11 cellular contexts compared by ENCODE assay signal in the genomic region with DNA sequence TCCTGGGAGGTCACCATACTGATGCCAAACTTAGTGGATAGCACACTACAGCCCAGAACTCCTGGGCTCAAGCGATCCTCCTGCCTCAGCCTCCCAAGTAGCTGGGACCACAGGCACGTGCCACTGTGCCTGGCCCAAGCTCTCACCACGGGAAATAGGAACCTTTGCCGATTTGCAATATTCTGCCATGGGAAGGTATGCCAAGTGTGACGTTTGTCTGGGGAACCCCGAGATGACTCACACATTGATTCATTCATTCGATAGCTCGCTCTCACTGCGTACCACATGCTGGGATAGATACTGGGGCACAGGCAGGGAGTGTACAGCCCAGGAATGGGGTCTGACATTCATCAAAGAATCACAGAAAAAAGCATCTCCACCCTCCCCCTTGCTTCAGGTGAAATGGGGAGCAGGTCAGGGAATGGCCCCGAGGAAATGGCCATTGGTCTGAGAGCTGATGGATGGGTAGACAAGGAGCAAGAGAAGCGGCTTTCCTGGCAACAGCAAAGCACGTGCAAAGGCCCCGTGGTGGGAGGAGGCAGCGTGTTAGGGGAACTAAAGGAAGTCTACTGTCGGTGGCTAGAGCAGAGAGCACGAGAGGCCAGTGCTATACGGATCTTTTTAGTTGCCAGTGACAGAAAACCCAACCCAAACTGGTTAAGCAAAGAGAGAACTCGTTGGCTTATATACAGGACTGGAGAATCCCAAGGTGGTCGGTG. TPM values are rescaled to one million over a fixed set of nuclear protein-coding genes. Genes with fewer than 3 reads are reported as not detected.
A peak's percentile ranks its signal among the peaks of the same experiment; 100 is the strongest.
DNase-seq lines count a peak whose midpoint lies in the region; TF ChIP-seq lines count a peak whose summit lies in the region.
"Had no signal": no experiment of that assay in that cellular context is flagged by ENCODE, and none has a peak within 500 bp of the region (broad histone marks: within the 10 kb centered on the region; RNA-seq: fewer than 3 reads in every experiment).

No MANE protein-coding gene starts in this region.

- H2AFZ ChIP-seq in mesenchymal stem cell (ENCODE audit: low read depth, low read length): no peak overlapping the region

- H3K4me3 ChIP-seq in mesenchymal stem cell (ENCODE audit: insufficient read depth in 1 of 2, low read depth in 1 of 2, low read length in 2 of 2) (no peak overlapping the region), vagina (no peak overlapping the region)

- H2AK5ac ChIP-seq in mesenchymal stem cell (ENCODE audit: low read length, severe bottlenecking): peak overlapping the region; percentile 41

- no peak overlapping the region for H3K18ac ChIP-seq in mesenchymal stem cell (ENCODE audit: low read depth in 1 of 2, low read length in 2 of 2)

- no peak overlapping the region for H2BK120ac ChIP-seq in mesenchymal stem cell (ENCODE audit: low read depth, low read length)

- H2BK12ac ChIP-seq in mesenchymal stem cell (ENCODE audit: low read length in 2 of 2): no peak overlapping the region

- DNase-seq in CD1c-positive myeloid dendritic cell (ENCODE audit: extremely low spot score) (peak; percentile 54), HPDE6-E6E7 (ENCODE audit: extremely low spot score) (peak; percentile 84), astrocyte of the hippocampus (ENCODE audit: low read depth, low spot score) (peak; percentile 87), mesenchymal stem cell (peak; percentile 24), NCI-H774 (lab: John Stamatoyannopoulos, UW) (no peak), vagina (ENCODE audit: extremely low spot score in 2 of 2) (no peak), HuH-7.5 (ENCODE audit: low spot score) (no peak), cerebellum (ENCODE audit: low spot score) (no peak)
- DNase-seq: DMS79 treated with DMSO at 0.1 percent for 48 hours, HFFc6, natural killer cell had no signal

- H3K4me1 ChIP-seq in mesenchymal stem cell (ENCODE audit: control insufficient read depth, insufficient read depth, low read depth, low read length): peaks cover 7% of the 10 kb centered on the region
- H3K4me1 ChIP-seq in vagina: peaks cover 16% of the 10 kb centered on the region

- intact Hi-C loops in vagina (cut with DNase I): no loop called here

- WGBS in mesenchymal stem cell: 91% methylated on average over 18 of the region's 19 CpGs

- TF ChIP-seq CTCF in vagina (IDR thresholded peaks at IDR 0.05): no peak

- H3K27me3 ChIP-seq in mesenchymal stem cell (ENCODE audit: control insufficient read depth in 1 of 2, insufficient read depth in 1 of 2, low read length in 2 of 2) (peaks cover 0 to 16% of the 10 kb centered on the region in 2 experiments), vagina (no peaks in the 10 kb centered on the region)

- no peak overlapping the region for H3K14ac ChIP-seq in mesenchymal stem cell (ENCODE audit: low read length in 2 of 2)

- no peak overlapping the region for H3K9ac ChIP-seq in mesenchymal stem cell (ENCODE audit: low read length)

- H3K9me3 ChIP-seq in mesenchymal stem cell (ENCODE audit: control insufficient read depth, low read length) (no peaks in the 10 kb centered on the region), vagina (no peaks in the 10 kb centered on the region)

- H3K27ac ChIP-seq in mesenchymal stem cell (ENCODE audit: low read length, poor library complexity, severe bottlenecking) (no peak overlapping the region), vagina (no peak overlapping the region)

- TF ChIP-seq POLR2A in vagina (IDR thresholded peaks at IDR 0.05): no peak

- no peaks in the 10 kb centered on the region for H3K79me1 ChIP-seq in mesenchymal stem cell (replicated peaks; ENCODE audit: low read length, poor library complexity, severe bottlenecking)

- H3K4me2 ChIP-seq in mesenchymal stem cell (ENCODE audit: low read length, poor library complexity, severe bottlenecking): no peak overlapping the region

- no peak overlapping the region for H4K91ac ChIP-seq in mesenchymal stem cell (ENCODE audit: low read length)

- H2BK15ac ChIP-seq in mesenchymal stem cell (ENCODE audit: low read depth, poor library complexity, severe bottlenecking): no peak overlapping the region

- no peaks in the 10 kb centered on the region for H3K36me3 ChIP-seq in mesenchymal stem cell (ENCODE audit: control insufficient read depth in 1 of 2, insufficient read depth in 2 of 2, low read depth in 1 of 2, low read length in 2 of 2)
- H3K36me3 ChIP-seq in vagina: no peaks in the 10 kb centered on the region

- H4K8ac ChIP-seq in mesenchymal stem cell (ENCODE audit: low read length): no peak overlapping the region

- H3K23ac ChIP-seq in mesenchymal stem cell (ENCODE audit: low read length in 2 of 2): no peak overlapping the region

- no peak overlapping the region for H3K4ac ChIP-seq in mesenchymal stem cell (ENCODE audit: low read depth in 1 of 2, low read length in 2 of 2)

- no peak overlapping the region for H2BK5ac ChIP-seq in mesenchymal stem cell (ENCODE audit: low read depth, low read length, poor library complexity, severe bottlenecking)

RNA-seq across cellular contexts. Expression of a gene that starts 44.1 kb away (rescaled TPM):
- 0.06 TPM for polyA plus RNA-seq in mesenchymal stem cell (2013, experiment 1 of 2)
- 0.01 TPM for polyA plus RNA-seq in mesenchymal stem cell (2013, experiment 2 of 2)
- total RNA-seq in vagina (2.0 TPM), cerebellum (under 0.01 TPM)
- total RNA-seq: HFFc6 had no signal

Comparison
In these comparisons a context has a peak if more than half of its experiments do, and no peak if none do; other contexts are left out.
1. DNase-seq: peak in CD1c-positive myeloid dendritic cell (single experiment), HPDE6-E6E7 (single experiment), astrocyte of the hippocampus (single experiment) and mesenchymal stem cell (single experiment); none in NCI-H774 (single experiment), vagina (0 of 2), HuH-7.5 (single experiment) and cerebellum (single experiment).